10 cellular contexts compared by ENCODE assay signal in genomic region chr11:35247428-35247827, GRCh38.
A peak's percentile ranks its signal among the peaks of the same experiment; 100 is the strongest.
DNase-seq lines count a peak whose midpoint lies in the region; ATAC-seq and TF ChIP-seq lines count a peak whose summit lies in the region.
"Had no signal": no experiment of that assay in that cellular context is flagged by ENCODE, and none has a peak within 500 bp of the region (broad histone marks: within the 10 kb centered on the region; RNA-seq: fewer than 3 reads in every experiment).

No MANE protein-coding gene starts in this region.

- H3K36me3 Mint-ChIP-seq in activated naive CD8-positive, alpha-beta T cell = peaks cover 8% of the 10 kb centered on the region

- H4K20me1 ChIP-seq in osteoblast (ENCODE audit: insufficient read depth, low read length) = no peaks in the 10 kb centered on the region

- H3K79me2 ChIP-seq in osteoblast (ENCODE audit: insufficient read depth, low read length) = no peaks in the 10 kb centered on the region

- in situ Hi-C loops in transverse colon (cut with MboI; ENCODE audit: low pct_ligation_motif_present in 1 of 4, low pct_unique_long_range_greater_than_20kb in 1 of 4, low sequenced_read_pairs in 3 of 4) = no loop called here

- no peaks in the 10 kb centered on the region for H3K27me3 Mint-ChIP-seq in activated naive CD8-positive, alpha-beta T cell

- H3K9me3 Mint-ChIP-seq in activated naive CD8-positive, alpha-beta T cell (ENCODE audit: low read depth) = peaks cover 11% of the 10 kb centered on the region

- H3K4me3 Mint-ChIP-seq in activated naive CD8-positive, alpha-beta T cell = peak overlapping the region; percentile 54

- ATAC-seq in HG02571 (IDR thresholded peaks at IDR 0.05; ENCODE audit: unreplicated experiment) = no peak

- H3K9me3 ChIP-seq in osteoblast (ENCODE audit: low read depth, low read length) = peaks cover 2% of the 10 kb centered on the region
- H3K9me3 ChIP-seq in transverse colon = no peaks in the 10 kb centered on the region
- no peaks in the 10 kb centered on the region for H3K9me3 ChIP-seq in BE2C

- no peak for TF ChIP-seq CTCF in osteoblast (IDR thresholded peaks at IDR 0.05; ENCODE audit: extremely low read depth, low read depth, low read length)
- TF ChIP-seq CTCF in transverse colon (IDR thresholded peaks at IDR 0.05) = no peak
- TF ChIP-seq CTCF in BE2C (IDR thresholded peaks at IDR 0.05; ENCODE audit: low read depth, low read length) = no peak

- DNase-seq in activated naive CD4-positive, alpha-beta T cell treated with Interleukin-2 at 50 U/mL for 16 hours = peak; percentile 49
- DNase-seq in activated naive CD4-positive, alpha-beta T cell treated with anti-CD3 and anti-CD28 coated beads, Interleukin-2, amount 50 U/mL, for 16 hours = no peak
- DNase-seq in osteoblast (ENCODE audit: insufficient read length, low spot score, missing footprints) (no peak), transverse colon (peak; percentile 26), BE2C (no peak), DMS114 treated with DMSO at 0.1 percent for 48 hours (lab: John Stamatoyannopoulos, UW; ENCODE audit: unreplicated experiment) (no peak)
- DNase-seq: NCI-H2227 treated with DMSO at 0.1 percent for 48 hours had no signal

- H3K27ac ChIP-seq in osteoblast (ENCODE audit: low read depth, low read length) = peak overlapping the region; percentile 14
- peak overlapping the region; percentile 26 to 76 (median 66) for H3K27ac ChIP-seq in transverse colon
- H3K27ac ChIP-seq: SK-N-MC had no signal

- H3K27me3 ChIP-seq in osteoblast (ENCODE audit: insufficient read depth, low read length) = no peaks in the 10 kb centered on the region
- no peaks in the 10 kb centered on the region for H3K27me3 ChIP-seq in transverse colon
- no peaks in the 10 kb centered on the region for H3K27me3 ChIP-seq in BE2C

- intact Hi-C loops in transverse colon (cut with DNase I; ENCODE audit: low total_unique reads) = no loop called here

- no peak overlapping the region for H3K4me3 ChIP-seq in osteoblast (ENCODE audit: insufficient read depth, low read length)
- no peak overlapping the region for H3K4me3 ChIP-seq in transverse colon
- H3K4me3 ChIP-seq in BE2C (ENCODE audit: low read depth, low read length) = no peak overlapping the region
- H3K4me3 ChIP-seq: SK-N-MC had no signal

- H3K4me1 Mint-ChIP-seq in activated naive CD8-positive, alpha-beta T cell (ENCODE audit: low read depth) = peaks cover 73% of the 10 kb centered on the region

- TF ChIP-seq POLR2A in transverse colon (IDR thresholded peaks at IDR 0.05) = no peak

- 81 to 100% methylated on average over 1 to 3 of the region's 3 CpGs for WGBS in transverse colon (ENCODE audit: low coverage in 1 of 2), 2 donors

- H3K4me1 ChIP-seq in osteoblast (ENCODE audit: insufficient read depth, low read length) (peaks cover 4% of the 10 kb centered on the region), transverse colon (peaks cover 0 to 5% (median 1%) of the 10 kb centered on the region in 4 donors), BE2C (no peaks in the 10 kb centered on the region)

- H3K36me3 ChIP-seq in osteoblast (ENCODE audit: insufficient read depth, low read length) (no peaks in the 10 kb centered on the region), transverse colon (no peaks in the 10 kb centered on the region), BE2C (no peaks in the 10 kb centered on the region)

- H3K4me2 ChIP-seq in osteoblast (ENCODE audit: insufficient read depth, low read length) = no peak overlapping the region

- H3K27ac Mint-ChIP-seq in activated naive CD8-positive, alpha-beta T cell = peak overlapping the region; percentile 84

- no peak for TF ChIP-seq EP300 in transverse colon (IDR thresholded peaks at IDR 0.05; ENCODE audit: low read depth)

- no peak overlapping the region for H2AFZ ChIP-seq in osteoblast (ENCODE audit: low read length)

Comparison
In these comparisons a context has a peak if more than half of its experiments do, and no peak if none do; other contexts are left out.
1. DNase-seq: peak in activated naive CD4-positive, alpha-beta T cell treated with Interleukin-2 at 50 U/mL for 16 hours (single experiment) and transverse colon (single experiment); none in activated naive CD4-positive, alpha-beta T cell treated with anti-CD3 and anti-CD28 coated beads, Interleukin-2, amount 50 U/mL, for 16 hours (single experiment), osteoblast (single experiment), BE2C (single experiment) and DMS114 treated with DMSO at 0.1 percent for 48 hours (single experiment).